Comparison of ENCODE assay signal across 1 cellular context in genomic region chr2:173964565-173965371, GRCh38.
TF ChIP-seq lines count a peak whose summit lies in the region.

No MANE protein-coding gene starts in this region.

TF ChIP-seq in K562, 482 proteins besides CTCF, POLR2A, EP300 and RAD21 (continued from another document):
- no peak for TF ChIP-seq ID3 (CRISPR knock-in tag; IDR thresholded peaks at IDR 0.05)
- no peak for TF ChIP-seq ID3 (tag; IDR thresholded peaks at IDR 0.05)
- TF ChIP-seq SRSF9 (IDR thresholded peaks at IDR 0.05; ENCODE audit: borderline replicate concordance, low read depth, low read length), result no peak
- peak; percentile 50; the same call in 1 of the 2 replicates for TF ChIP-seq ZBTB9 (CRISPR knock-in tag; IDR thresholded peaks at IDR 0.05)
- TF ChIP-seq IRF9 (tag; IDR thresholded peaks at IDR 0.05), result no peak
- TF ChIP-seq ZBTB17 (CRISPR knock-in tag; IDR thresholded peaks at IDR 0.05), result no peak; the same call in 1 of the 2 replicates
- no peak for TF ChIP-seq GTF2B (IDR thresholded peaks at IDR 0.05; ENCODE audit: extremely low read depth, insufficient read length)
- TF ChIP-seq ZBTB7A (IDR thresholded peaks at IDR 0.05; ENCODE audit: borderline replicate concordance, control insufficient read depth, low read depth, low read length), result peak; percentile 71; the same call in 1 of the 2 replicates
- TF ChIP-seq RBM34 (IDR thresholded peaks at IDR 0.05; ENCODE audit: borderline replicate concordance, insufficient read depth, low read length), result no peak
- TF ChIP-seq ZC3H4 (CRISPR knock-in tag; IDR thresholded peaks at IDR 0.05; ENCODE audit: borderline replicate concordance), result peak; percentile 92
- TF ChIP-seq POLR2G (IDR thresholded peaks at IDR 0.05; ENCODE audit: low read depth, low read length), result peak; percentile 89
- TF ChIP-seq HMGXB4 (CRISPR knock-in tag; IDR thresholded peaks at IDR 0.05), result no peak
- TF ChIP-seq ZBTB26 (CRISPR knock-in tag; IDR thresholded peaks at IDR 0.05), result 0 out of 2 replicates have a peak, but pooled peaks have one; percentile 7
- peak; percentile 67 for TF ChIP-seq PRPF4 (IDR thresholded peaks at IDR 0.05; ENCODE audit: insufficient read depth, low read depth, low read length, poor library complexity, severe bottlenecking)
- peak; percentile 97 for TF ChIP-seq TAF1 (IDR thresholded peaks at IDR 0.05; ENCODE audit: control insufficient read depth, extremely low read depth, insufficient read depth, low read length, severe bottlenecking)
- TF ChIP-seq OTX1 (CRISPR knock-in tag; IDR thresholded peaks at IDR 0.05), result peak; percentile 94
